ENCODE assay signal across 8 cellular contexts in the genomic region with DNA sequence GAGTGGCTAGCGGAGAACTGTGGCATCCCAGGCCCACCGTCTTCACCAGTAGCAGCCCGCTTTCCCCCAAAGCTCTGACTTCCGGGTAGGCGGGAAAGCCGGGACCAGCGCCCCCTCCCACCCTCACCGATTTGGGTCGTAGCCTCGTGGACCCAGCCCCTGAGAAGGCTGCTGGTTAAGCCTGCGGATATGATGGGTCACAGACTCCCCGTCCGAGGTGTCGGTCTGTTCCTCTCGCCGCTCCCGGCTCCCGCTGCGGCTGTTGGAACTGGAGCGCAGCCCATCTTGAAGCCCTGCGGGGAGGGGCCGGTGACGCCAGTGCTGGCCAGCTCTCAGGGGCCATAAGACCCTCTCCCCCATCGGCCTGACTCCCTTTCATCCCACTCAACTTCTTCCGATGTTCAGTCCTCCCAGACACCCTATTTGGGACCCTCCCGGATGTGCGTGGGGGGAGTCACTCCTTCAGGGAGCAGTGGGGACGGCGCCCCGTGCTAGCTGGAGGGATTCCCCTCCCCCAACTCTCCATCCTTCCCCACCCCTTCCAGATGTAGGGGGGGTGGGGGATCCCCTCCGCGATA. TPM values are rescaled to one million over a fixed set of nuclear protein-coding genes. Genes with fewer than 3 reads are reported as not detected.
DNase-seq lines count a peak whose midpoint lies in the region; ATAC-seq and TF ChIP-seq lines count a peak whose summit lies in the region.

No MANE protein-coding gene starts in this region.

- H3K4me1 ChIP-seq in RWPE2 (ENCODE audit: insufficient read depth, poor library complexity, severe bottlenecking) (peaks cover 6% of the 10 kb centered on the region), liver (ENCODE audit: control insufficient read depth in 4 of 4, insufficient read depth in 4 of 4, low read length in 3 of 4) (peaks cover 4 to 27% (median 17%) of the 10 kb centered on the region in 4 donors), subcutaneous abdominal adipose tissue (ENCODE audit: control insufficient read depth in 5 of 5, insufficient read depth in 5 of 5, low read length in 5 of 5) (peaks cover 6 to 35% (median 28%) of the 10 kb centered on the region in 5 donors)

- peak overlapping the region; percentile 60 to 61 for H3K9ac ChIP-seq in liver (ENCODE audit: low read depth in 1 of 2, low read length in 2 of 2)
- peak overlapping the region; percentile 38 to 90 (median 77) for H3K9ac ChIP-seq in subcutaneous abdominal adipose tissue (ENCODE audit: low read length in 5 of 5)

- ATAC-seq in stimulated activated naive CD8-positive, alpha-beta T cell treated with anti-CD3 and anti-CD28 coated beads, Interleukin-15, Interleukin-2, amounts not matched to agents 100 U/mL and 50 U/mL, for 24 hours, result no peak
- no peak for ATAC-seq in RWPE2 (ENCODE audit: low read depth)

- intact Hi-C loops in dendritic cell treated with granulocyte-macrophage colony-stimulating factor and Interleukin-4, amounts not matched to agents 40 ng/mL and 50 ng/mL, for 4 days (cut with micrococcal nuclease), result loop anchor here (1.0 kb wide), 1 partner anchor 62 kb away; a partner anchor contains a TSS

- H3K4me3 ChIP-seq in RWPE2 (ENCODE audit: severe bottlenecking) (peak overlapping the region; percentile 98), liver (ENCODE audit: low read depth in 1 of 3, low read length in 3 of 3) (peak overlapping the region; percentile 85 to 98 (median 85)), subcutaneous abdominal adipose tissue (ENCODE audit: low read depth in 1 of 5, low read length in 5 of 5) (peak overlapping the region; percentile 84 to 97 (median 95))

- no peak for DNase-seq in stimulated activated naive CD8-positive, alpha-beta T cell treated with anti-CD3 and anti-CD28 coated beads, Interleukin-15, Interleukin-2, amounts not matched to agents 100 U/mL and 50 U/mL, for 24 hours
- DNase-seq in RWPE2 (ENCODE audit: low spot score) (peak; percentile 65), cerebellar nuclear complex (lab: John Stamatoyannopoulos, UW) (no peak), NCI-H1092 treated with DMSO at 0.1 percent for 48 hours (lab: John Stamatoyannopoulos, UW) (no peak)

- TF ChIP-seq RAD21 in liver (IDR thresholded peaks at IDR 0.05), result no peak

- H3K9me3 ChIP-seq in RWPE2 (ENCODE audit: severe bottlenecking) (no peaks in the 10 kb centered on the region), liver (ENCODE audit: control insufficient read depth in 4 of 4, low read length in 3 of 4) (no peaks in the 10 kb centered on the region), subcutaneous abdominal adipose tissue (ENCODE audit: control insufficient read depth in 5 of 5, low read length in 5 of 5) (no peaks in the 10 kb centered on the region)

- H3K36me3 ChIP-seq in RWPE2 (ENCODE audit: low read depth), result peaks cover 58% of the 10 kb centered on the region
- H3K36me3 ChIP-seq in liver (ENCODE audit: control insufficient read depth in 4 of 4, insufficient read depth in 3 of 4, low read depth in 1 of 4, low read length in 3 of 4), result peaks cover 0 to 24% (median 10%) of the 10 kb centered on the region in 4 donors
- H3K36me3 ChIP-seq in subcutaneous abdominal adipose tissue (ENCODE audit: control insufficient read depth in 5 of 5, insufficient read depth in 5 of 5, low read length in 5 of 5), result peaks cover 4 to 46% (median 37%) of the 10 kb centered on the region in 5 donors

- no peaks in the 10 kb centered on the region for H3K9me3 Mint-ChIP-seq in stimulated activated naive CD8-positive, alpha-beta T cell treated with anti-CD3 and anti-CD28 coated beads, Interleukin-15, Interleukin-2, amounts not matched to agents 100 ng/mL and 50 ng/mL, for 24 hours
- no peaks in the 10 kb centered on the region for H3K9me3 Mint-ChIP-seq in dendritic cell treated with granulocyte-macrophage colony-stimulating factor and Interleukin-4, amounts not matched to agents 40 ng/mL and 50 ng/mL, for 4 days

- H3K27me3 ChIP-seq in RWPE2 (ENCODE audit: insufficient read depth, poor library complexity, severe bottlenecking) (no peaks in the 10 kb centered on the region), liver (ENCODE audit: control insufficient read depth in 4 of 4, insufficient read depth in 4 of 4, low read length in 3 of 4) (no peaks in the 10 kb centered on the region), subcutaneous abdominal adipose tissue (ENCODE audit: control insufficient read depth in 5 of 5, insufficient read depth in 4 of 5, low read length in 5 of 5) (no peaks in the 10 kb centered on the region)

- H3K4me3 Mint-ChIP-seq in stimulated activated naive CD8-positive, alpha-beta T cell treated with anti-CD3 and anti-CD28 coated beads, Interleukin-15, Interleukin-2, amounts not matched to agents 100 ng/mL and 50 ng/mL, for 24 hours, result peak overlapping the region; percentile 98
- H3K4me3 Mint-ChIP-seq in dendritic cell treated with granulocyte-macrophage colony-stimulating factor and Interleukin-4, amounts not matched to agents 40 ng/mL and 50 ng/mL, for 4 days, result peak overlapping the region; percentile 99

- H3K36me3 Mint-ChIP-seq in stimulated activated naive CD8-positive, alpha-beta T cell treated with anti-CD3 and anti-CD28 coated beads, Interleukin-15, Interleukin-2, amounts not matched to agents 100 ng/mL and 50 ng/mL, for 24 hours (ENCODE audit: low read depth), result peaks cover 67% of the 10 kb centered on the region
- H3K36me3 Mint-ChIP-seq in dendritic cell treated with granulocyte-macrophage colony-stimulating factor and Interleukin-4, amounts not matched to agents 40 ng/mL and 50 ng/mL, for 4 days (ENCODE audit: low read depth), result peaks cover 85% of the 10 kb centered on the region

- peak overlapping the region; percentile 99 for H3K27ac Mint-ChIP-seq in stimulated activated naive CD8-positive, alpha-beta T cell treated with anti-CD3 and anti-CD28 coated beads, Interleukin-15, Interleukin-2, amounts not matched to agents 100 ng/mL and 50 ng/mL, for 24 hours
- H3K27ac Mint-ChIP-seq in dendritic cell treated with granulocyte-macrophage colony-stimulating factor and Interleukin-4, amounts not matched to agents 40 ng/mL and 50 ng/mL, for 4 days, result peak overlapping the region; percentile 100

- H3K27me3 Mint-ChIP-seq in stimulated activated naive CD8-positive, alpha-beta T cell treated with anti-CD3 and anti-CD28 coated beads, Interleukin-15, Interleukin-2, amounts not matched to agents 100 ng/mL and 50 ng/mL, for 24 hours, result no peaks in the 10 kb centered on the region
- H3K27me3 Mint-ChIP-seq in dendritic cell treated with granulocyte-macrophage colony-stimulating factor and Interleukin-4, amounts not matched to agents 40 ng/mL and 50 ng/mL, for 4 days, result no peaks in the 10 kb centered on the region

- WGBS in liver, result 5% methylated on average over 32 of the region's 32 CpGs

- H3K4me1 Mint-ChIP-seq in stimulated activated naive CD8-positive, alpha-beta T cell treated with anti-CD3 and anti-CD28 coated beads, Interleukin-15, Interleukin-2, amounts not matched to agents 100 ng/mL and 50 ng/mL, for 24 hours (ENCODE audit: low read depth), result peaks cover 53% of the 10 kb centered on the region
- H3K4me1 Mint-ChIP-seq in dendritic cell treated with granulocyte-macrophage colony-stimulating factor and Interleukin-4, amounts not matched to agents 40 ng/mL and 50 ng/mL, for 4 days (ENCODE audit: low read depth), result peaks cover 34% of the 10 kb centered on the region

- peak overlapping the region; percentile 82 for H3K27ac ChIP-seq in RWPE2 (ENCODE audit: poor library complexity, severe bottlenecking)
- H3K27ac ChIP-seq in liver (ENCODE audit: low read depth in 1 of 2, low read length in 2 of 2), result peak overlapping the region; percentile 99
- peak overlapping the region; percentile 87 for H3K27ac ChIP-seq in subcutaneous abdominal adipose tissue (ENCODE audit: low read depth, low read length)

- TF ChIP-seq CTCF in RWPE2 (IDR thresholded peaks at IDR 0.05; ENCODE audit: poor library complexity, severe bottlenecking) (no peak), liver (IDR thresholded peaks at IDR 0.05; ENCODE audit: low read depth, low read length, missing input control) (no peak)

TF ChIP-seq in liver, 16 proteins besides CTCF, POLR2A, EP300 and RAD21 (continues in another document):
- no peak for TF ChIP-seq YY1 (IDR thresholded peaks at IDR 0.05)
- TF ChIP-seq HNF4G (IDR thresholded peaks at IDR 0.05), result no peak
- TF ChIP-seq, protein P1, sequence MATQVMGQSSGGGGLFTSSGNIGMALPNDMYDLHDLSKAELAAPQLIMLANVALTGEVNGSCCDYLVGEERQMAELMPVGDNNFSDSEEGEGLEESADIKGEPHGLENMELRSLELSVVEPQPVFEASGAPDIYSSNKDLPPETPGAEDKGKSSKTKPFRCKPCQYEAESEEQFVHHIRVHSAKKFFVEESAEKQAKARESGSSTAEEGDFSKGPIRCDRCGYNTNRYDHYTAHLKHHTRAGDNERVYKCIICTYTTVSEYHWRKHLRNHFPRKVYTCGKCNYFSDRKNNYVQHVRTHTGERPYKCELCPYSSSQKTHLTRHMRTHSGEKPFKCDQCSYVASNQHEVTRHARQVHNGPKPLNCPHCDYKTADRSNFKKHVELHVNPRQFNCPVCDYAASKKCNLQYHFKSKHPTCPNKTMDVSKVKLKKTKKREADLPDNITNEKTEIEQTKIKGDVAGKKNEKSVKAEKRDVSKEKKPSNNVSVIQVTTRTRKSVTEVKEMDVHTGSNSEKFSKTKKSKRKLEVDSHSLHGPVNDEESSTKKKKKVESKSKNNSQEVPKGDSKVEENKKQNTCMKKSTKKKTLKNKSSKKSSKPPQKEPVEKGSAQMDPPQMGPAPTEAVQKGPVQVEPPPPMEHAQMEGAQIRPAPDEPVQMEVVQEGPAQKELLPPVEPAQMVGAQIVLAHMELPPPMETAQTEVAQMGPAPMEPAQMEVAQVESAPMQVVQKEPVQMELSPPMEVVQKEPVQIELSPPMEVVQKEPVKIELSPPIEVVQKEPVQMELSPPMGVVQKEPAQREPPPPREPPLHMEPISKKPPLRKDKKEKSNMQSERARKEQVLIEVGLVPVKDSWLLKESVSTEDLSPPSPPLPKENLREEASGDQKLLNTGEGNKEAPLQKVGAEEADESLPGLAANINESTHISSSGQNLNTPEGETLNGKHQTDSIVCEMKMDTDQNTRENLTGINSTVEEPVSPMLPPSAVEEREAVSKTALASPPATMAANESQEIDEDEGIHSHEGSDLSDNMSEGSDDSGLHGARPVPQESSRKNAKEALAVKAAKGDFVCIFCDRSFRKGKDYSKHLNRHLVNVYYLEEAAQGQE (IDR thresholded peaks at IDR 0.05), result no peak
- peak in 1 of 2 donors; percentile 4 for TF ChIP-seq RXRA (IDR thresholded peaks at IDR 0.05)
- TF ChIP-seq NR2F2 (IDR thresholded peaks at IDR 0.05), result peak; percentile 16
- TF ChIP-seq FOXA1 (IDR thresholded peaks at IDR 0.05), result no peak
- no peak for TF ChIP-seq FOXA2 (IDR thresholded peaks at IDR 0.05)

RNA-seq across cellular contexts. Expression of a gene that starts 0.8 kb away (rescaled TPM):
- total RNA-seq in liver, result 10 to 100 TPM; 12.3 to 14.0 TPM
- 10 to 100 TPM; 10.1 to 18.2 TPM for polyA plus RNA-seq in liver

RNA-seq across cellular contexts. Expression of a gene that starts 1.6 kb away (rescaled TPM):
- 1 to 10 TPM; 2.1 to 2.3 TPM for total RNA-seq in liver
- polyA plus RNA-seq in liver, result 1 to 10 TPM; 2.5 to 3.2 TPM

RNA-seq across cellular contexts. Expression of a gene that starts 15.7 kb away (rescaled TPM):
- 10 to 100 TPM; 20.4 to 33.9 TPM for total RNA-seq in liver
- polyA plus RNA-seq in liver, result 10 to 100 TPM; 25.0 to 27.2 TPM
